In the genomic region with DNA sequence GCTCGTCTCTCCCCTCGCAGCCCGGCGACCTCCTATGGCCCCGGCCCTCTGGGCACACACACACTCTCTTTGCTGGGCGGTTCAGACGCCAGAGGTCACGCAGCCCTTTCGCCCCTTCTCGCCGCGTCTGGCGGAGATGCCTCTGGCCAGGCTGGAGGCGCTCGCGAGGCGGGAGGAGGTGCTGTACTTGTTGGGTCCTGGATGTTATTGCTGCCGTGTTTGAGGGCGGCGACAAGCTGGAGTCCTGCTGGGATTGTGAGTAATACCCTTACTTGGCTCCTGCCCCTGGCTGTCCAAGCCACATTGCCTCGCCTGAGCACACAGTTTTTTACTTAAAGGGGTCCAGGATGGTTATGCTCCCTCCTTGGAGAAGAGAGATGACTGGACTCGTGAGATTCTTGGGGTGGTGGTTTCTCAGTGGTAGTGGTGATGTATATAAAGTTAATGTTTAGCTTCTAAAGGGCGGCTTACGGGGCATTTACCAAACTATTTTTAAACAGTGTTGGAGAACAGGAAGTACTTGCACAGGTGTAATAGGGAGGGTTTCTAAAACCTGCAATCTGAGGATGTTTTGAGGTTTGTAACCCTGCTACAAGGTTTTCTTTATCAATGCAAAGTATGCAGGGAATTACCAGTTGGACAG, we compare ENCODE assay signal across 8 cellular contexts. TPM values are rescaled to one million over a fixed set of nuclear protein-coding genes. Genes with fewer than 3 reads are reported as not detected.
DNase-seq lines count a peak whose midpoint lies in the region; ATAC-seq, FAIRE-seq and TF ChIP-seq lines count a peak whose summit lies in the region.

No MANE protein-coding gene starts in this region.

- 0 out of 2 replicates have a peak, but pooled peaks cover 3% of the 10 kb centered on the region for H3K27me3 ChIP-seq in HUES64 (ENCODE audit: insufficient read depth, low read length)

- peak; percentile 66 for ATAC-seq in GM21528 (IDR thresholded peaks at IDR 0.05; ENCODE audit: low FRiP score, unreplicated experiment)
- peak; percentile 61 for ATAC-seq in stimulated activated naive CD8-positive, alpha-beta T cell treated with anti-CD3 and anti-CD28 coated beads, Interleukin-15, amount 100 ng/mL, for 72 hours

- peak overlapping the region; percentile 87 to 92 (median 91) for H3K4me3 Mint-ChIP-seq in nephron
- H3K4me3 Mint-ChIP-seq in stimulated activated naive CD8-positive, alpha-beta T cell treated with anti-CD3 and anti-CD28 coated beads, Interleukin-15, amount 100 ng/mL, for 72 hours: peak overlapping the region; percentile 91 to 95

- H3K27ac ChIP-seq in HUES64 (ENCODE audit: low read depth, low read length): peak overlapping the region; percentile 83

- H3K27ac Mint-ChIP-seq in nephron: peak overlapping the region; percentile 96 to 98 (median 98)
- peak overlapping the region; percentile 97 for H3K27ac Mint-ChIP-seq in stimulated activated naive CD8-positive, alpha-beta T cell treated with anti-CD3 and anti-CD28 coated beads, Interleukin-15, amount 100 ng/mL, for 72 hours

- peaks cover 10% of the 10 kb centered on the region for H3K36me3 ChIP-seq in HUES64 (ENCODE audit: insufficient read depth, low read length)

- peak; percentile 63 for DNase-seq in DMS 273 treated with DMSO at 0.1 percent for 48 hours (lab: John Stamatoyannopoulos, UW)
- DNase-seq in RCC 7860 (ENCODE audit: low spot score): peak; percentile 87
- DNase-seq in activated effector memory CD4-positive, alpha-beta T cell treated with Interleukin-2 at 50 U/mL for 16 hours: peak; percentile 52
- DNase-seq in fibroblast of the conjunctiva (ENCODE audit: low read depth): peak; percentile 94
- peak; percentile 68 to 71 for DNase-seq in stimulated activated naive CD8-positive, alpha-beta T cell treated with anti-CD3 and anti-CD28 coated beads, Interleukin-15, amount 100 ng/mL, for 72 hours

- WGBS in HUES64: under 1% methylated on average over 24 of the region's 24 CpGs

- H3K4me1 Mint-ChIP-seq in nephron: peaks cover 6% of the 10 kb centered on the region
- H3K4me1 Mint-ChIP-seq in stimulated activated naive CD8-positive, alpha-beta T cell treated with anti-CD3 and anti-CD28 coated beads, Interleukin-15, amount 100 ng/mL, for 72 hours: peaks cover 40% of the 10 kb centered on the region

- H3K36me3 Mint-ChIP-seq in nephron (ENCODE audit: low read depth): peaks cover 12% of the 10 kb centered on the region

- H3K9me3 Mint-ChIP-seq in nephron: no peaks in the 10 kb centered on the region
- no peaks in the 10 kb centered on the region for H3K9me3 Mint-ChIP-seq in stimulated activated naive CD8-positive, alpha-beta T cell treated with anti-CD3 and anti-CD28 coated beads, Interleukin-15, amount 100 ng/mL, for 72 hours

- no peaks in the 10 kb centered on the region for H3K9me3 ChIP-seq in HUES64 (ENCODE audit: insufficient read depth, low read depth, low read length)

- no peak for TF ChIP-seq CTCF in nephron (IDR thresholded peaks at IDR 0.05; ENCODE audit: unreplicated experiment in 3 of 3)

- H3K4me3 ChIP-seq in HUES64 (ENCODE audit: low read length): peak overlapping the region; percentile 65

- H3K9ac ChIP-seq in HUES64 (ENCODE audit: low read depth, low read length): peak overlapping the region; percentile 79

- FAIRE-seq in RCC 7860 (lab: Jason Lieb, UNC): peak; percentile 72

- peaks cover 31% of the 10 kb centered on the region for H3K4me1 ChIP-seq in HUES64 (ENCODE audit: insufficient read depth, low read length)

- H3K27me3 Mint-ChIP-seq in nephron (ENCODE audit: low read depth): no peaks in the 10 kb centered on the region
- no peaks in the 10 kb centered on the region for H3K27me3 Mint-ChIP-seq in stimulated activated naive CD8-positive, alpha-beta T cell treated with anti-CD3 and anti-CD28 coated beads, Interleukin-15, amount 100 ng/mL, for 72 hours

RNA-seq across cellular contexts. Expression of a gene that starts 0.6 kb away (rescaled TPM):
- 7.4 TPM for polyA plus RNA-seq in HUES64 (2013, experiment 1 of 2)
- 9.2 TPM for polyA plus RNA-seq in HUES64 (2013, experiment 2 of 2)

Comparison
In these comparisons a context has a peak if more than half of its experiments do, and no peak if none do; other contexts are left out.
1. Peak in every context shown above with its lines: DNase-seq, ATAC-seq, H3K4me3 ChIP-seq and H3K27ac ChIP-seq.